8 cellular contexts compared by ENCODE assay signal in genomic region chr10:32149257-32149955, GRCh38.
DNase-seq lines count a peak whose midpoint lies in the region; ATAC-seq and TF ChIP-seq lines count a peak whose summit lies in the region.

No MANE protein-coding gene starts in this region.

- peaks cover 35% of the 10 kb centered on the region for H3K4me1 Mint-ChIP-seq in activated T-cell treated with anti-CD3 and anti-CD28 coated beads, Interleukin-2, amount 50 U/mL, for 72 hours (ENCODE audit: low read depth)

- peak overlapping the region; percentile 58 to 64 for H3K4me3 Mint-ChIP-seq in activated T-cell treated with anti-CD3 and anti-CD28 coated beads, Interleukin-2, amount 50 U/mL, for 72 hours

- peaks cover 0 to 2% of the 10 kb centered on the region in 2 donors for H3K9me3 Mint-ChIP-seq in activated T-cell treated with anti-CD3 and anti-CD28 coated beads, Interleukin-2, amount 50 U/mL, for 72 hours

- peak; percentile 83 for DNase-seq in AG09319 (ENCODE audit: extremely low read depth, low read depth)
- peak; percentile 51 to 53 for DNase-seq in activated T-cell treated with anti-CD3 and anti-CD28 coated beads, Interleukin-2, amount 50 U/mL, for 72 hours
- DNase-seq in iPS-NIHi7 (ENCODE audit: extremely low spot score), result peak; percentile 34
- DNase-seq in ureter (ENCODE audit: low spot score), result peak; percentile 54
- DNase-seq in NK-92 (lab: John Stamatoyannopoulos, UW; ENCODE audit: unreplicated experiment), result no peak
- no peak for DNase-seq in ecto neural progenitor cell (ENCODE audit: low spot score)

- H3K27ac Mint-ChIP-seq in activated T-cell treated with anti-CD3 and anti-CD28 coated beads, Interleukin-2, amount 50 U/mL, for 72 hours, result peak overlapping the region; percentile 46

- no peak for TF ChIP-seq CTCF in AG09319 (IDR thresholded peaks at IDR 0.05; ENCODE audit: low read depth, low read length)

- peaks cover 5 to 6% of the 10 kb centered on the region in 2 donors for H3K36me3 Mint-ChIP-seq in activated T-cell treated with anti-CD3 and anti-CD28 coated beads, Interleukin-2, amount 50 U/mL, for 72 hours (ENCODE audit: insufficient read depth in 2 of 2)

- no peaks in the 10 kb centered on the region for H3K27me3 Mint-ChIP-seq in activated T-cell treated with anti-CD3 and anti-CD28 coated beads, Interleukin-2, amount 50 U/mL, for 72 hours (ENCODE audit: low read depth)

- ATAC-seq in GM19328 (IDR thresholded peaks at IDR 0.05; ENCODE audit: unreplicated experiment) (peak; percentile 90), HG03159 (IDR thresholded peaks at IDR 0.05; ENCODE audit: unreplicated experiment) (peak; percentile 86)
- peak; percentile 82 to 87 for ATAC-seq in activated T-cell treated with anti-CD3 and anti-CD28 coated beads, Interleukin-2, amount 50 U/mL, for 72 hours (replicated peaks in 1 of 2)

Comparison
In these comparisons a context has a peak if more than half of its experiments do, and no peak if none do; other contexts are left out.
1. DNase-seq: peak in AG09319 (single experiment), activated T-cell treated with anti-CD3 and anti-CD28 coated beads, Interleukin-2, amount 50 U/mL, for 72 hours (2 of 2), iPS-NIHi7 (single experiment) and ureter (single experiment); none in NK-92 (single experiment) and ecto neural progenitor cell (single experiment).
2. Peak in every context shown above with its lines, with median percentiles within 50 percentile points of each other: ATAC-seq.